In genomic region chr18:38330573-38330972, GRCh38 we compare ENCODE assay signal across 24 cellular contexts.
"Had no signal": no experiment of that assay in that cellular context is flagged by ENCODE, and none has a peak within 500 bp of the region (broad histone marks: within the 10 kb centered on the region; RNA-seq: fewer than 3 reads in every experiment).

No MANE protein-coding gene starts in this region.

- H3K36me3 Mint-ChIP-seq: neural progenitor cell had no signal

- ATAC-seq: activated T-helper 17 cell treated with anti-CD3 and anti-CD28 coated beads, Interleukin-2, amount 50 U/mL, for 72 hours; foreskin keratinocyte; left lobe of liver; lower lobe of right lung; natural killer cell; psoas muscle had no signal

- H3K27ac Mint-ChIP-seq: activated CD4-positive, alpha-beta T cell treated with anti-CD3 and anti-CD28 coated beads, Interleukin-2, amount 10 ng/mL, durations not matched to agents 7 days and 5 days; activated T-helper 17 cell treated with anti-CD3 and anti-CD28 coated beads, Interleukin-2, amount 50 U/mL, for 72 hours; dendritic cell treated with granulocyte-macrophage colony-stimulating factor and Interleukin-4, amounts not matched to agents 40 ng/mL and 50 ng/mL, for 4 days; endodermal cell; natural killer cell; neural progenitor cell; T-helper 1 cell treated with Interleukin-12 subunit alpha and Interleukin-12 subunit beta and Interleukin-4 antibody, amounts not matched to agents 30 μg/mL and 1 μg/mL, for 36 hours had no signal

- H3K4me1 Mint-ChIP-seq: activated CD4-positive, alpha-beta T cell treated with anti-CD3 and anti-CD28 coated beads, Interleukin-2, amount 10 ng/mL, durations not matched to agents 7 days and 5 days; activated T-helper 17 cell treated with anti-CD3 and anti-CD28 coated beads, Interleukin-2, amount 50 U/mL, for 72 hours; central memory CD8-positive, alpha-beta T cell; endodermal cell; natural killer cell; neural progenitor cell had no signal

- H3K4me3 ChIP-seq: esophagus muscularis mucosa, lower lobe of right lung, neural progenitor cell, psoas muscle, sigmoid colon, testis, transverse colon had no signal

- H3K27me3 Mint-ChIP-seq: activated CD4-positive, alpha-beta T cell treated with anti-CD3 and anti-CD28 coated beads, Interleukin-2, amount 10 ng/mL, durations not matched to agents 7 days and 5 days; activated T-helper 17 cell treated with anti-CD3 and anti-CD28 coated beads, Interleukin-2, amount 50 U/mL, for 72 hours; central memory CD8-positive, alpha-beta T cell; dendritic cell treated with granulocyte-macrophage colony-stimulating factor and Interleukin-4, amounts not matched to agents 40 ng/mL and 50 ng/mL, for 4 days had no signal

- H3K4me3 Mint-ChIP-seq: activated CD4-positive, alpha-beta T cell treated with anti-CD3 and anti-CD28 coated beads, Interleukin-2, amount 10 ng/mL, durations not matched to agents 7 days and 5 days; activated T-helper 17 cell treated with anti-CD3 and anti-CD28 coated beads, Interleukin-2, amount 50 U/mL, for 72 hours; central memory CD8-positive, alpha-beta T cell; dendritic cell treated with granulocyte-macrophage colony-stimulating factor and Interleukin-4, amounts not matched to agents 40 ng/mL and 50 ng/mL, for 4 days; endodermal cell; natural killer cell; neural progenitor cell; T-helper 1 cell treated with Interleukin-12 subunit alpha and Interleukin-12 subunit beta and Interleukin-4 antibody, amounts not matched to agents 30 μg/mL and 1 μg/mL, for 36 hours had no signal

- H3K9me3 Mint-ChIP-seq: activated CD4-positive, alpha-beta T cell treated with anti-CD3 and anti-CD28 coated beads, Interleukin-2, amount 10 ng/mL, durations not matched to agents 7 days and 5 days; endodermal cell; neural progenitor cell; T-helper 1 cell treated with Interleukin-12 subunit alpha and Interleukin-12 subunit beta and Interleukin-4 antibody, amounts not matched to agents 30 μg/mL and 1 μg/mL, for 36 hours had no signal

- DNase-seq: activated CD4-positive, alpha-beta T cell treated with anti-CD3 and anti-CD28 coated beads, Interleukin-2, amount 10 ng/mL, durations not matched to agents 7 days and 5 days; activated gamma-delta T cell treated with Interleukin-2 at 50 U/mL for 16 hours; amygdala; endodermal cell; foreskin keratinocyte; kidney glomerular epithelial cell; lower lobe of right lung; mesendoderm; natural killer cell; occipital lobe; psoas muscle; sigmoid colon; small intestine; stimulated activated naive CD4-positive, alpha-beta T cell; T-helper 9 cell; testis; transverse colon had no signal
